18 cellular contexts compared by ENCODE assay signal in the genomic region with DNA sequence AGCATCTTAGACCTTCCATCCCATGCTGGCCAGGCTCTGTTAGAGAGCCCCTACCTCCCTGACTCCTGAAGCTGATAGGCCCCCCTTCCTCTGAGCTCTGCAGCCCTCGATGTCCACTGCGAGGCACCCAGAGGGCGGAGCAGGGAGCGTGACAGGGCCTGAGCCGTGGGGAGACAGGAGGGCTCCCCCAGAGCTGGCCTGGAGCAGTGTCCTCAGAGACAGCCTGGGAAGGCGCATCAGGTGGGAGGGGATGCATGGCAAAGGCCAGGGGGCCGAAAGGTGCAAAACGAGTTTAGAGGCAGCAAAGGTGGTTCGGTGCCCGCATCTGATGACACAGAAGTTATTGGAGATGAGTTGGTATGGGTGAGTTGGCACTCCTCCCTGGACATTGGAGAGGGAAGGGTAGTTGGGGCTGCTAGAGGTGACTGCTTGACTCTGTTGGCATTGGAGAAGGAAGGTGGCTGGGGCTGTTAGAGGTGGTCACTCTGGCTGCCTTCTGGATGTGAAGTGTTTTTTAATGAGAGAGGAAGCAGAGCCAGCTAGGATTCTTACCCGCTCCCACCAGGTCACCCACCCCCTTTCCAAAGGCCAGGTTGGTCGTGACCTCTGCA. TPM values are rescaled to one million over a fixed set of nuclear protein-coding genes. Genes with fewer than 3 reads are reported as not detected.
DNase-seq lines count a peak whose midpoint lies in the region; ATAC-seq and TF ChIP-seq lines count a peak whose summit lies in the region.
"Had no signal": no experiment of that assay in that cellular context is flagged by ENCODE, and none has a peak within 500 bp of the region (broad histone marks: within the 10 kb centered on the region; RNA-seq: fewer than 3 reads in every experiment).

No MANE protein-coding gene starts in this region.

- H3K27ac Mint-ChIP-seq in T-helper 17 cell: no peak overlapping the region

- TF ChIP-seq CTCF in A673 (conservative IDR thresholded peaks at IDR 0.05; ENCODE audit: low read depth, low read length): no peak
- TF ChIP-seq CTCF in foreskin keratinocyte (conservative IDR thresholded peaks at IDR 0.05): no peak

- H3K4me3 ChIP-seq in A673 (ENCODE audit: low read depth, low read length, poor library complexity, severe bottlenecking): no peak overlapping the region
- H3K4me3 ChIP-seq: BLaER1, coronary artery, esophagus muscularis mucosa, gastroesophageal sphincter, prostate gland had no signal

- H3K4me1 Mint-ChIP-seq in T-helper 17 cell: peaks cover 2% of the 10 kb centered on the region

- H3K36me3 ChIP-seq in A673 (ENCODE audit: insufficient read depth, low read length, poor library complexity, severe bottlenecking): no peaks in the 10 kb centered on the region
- H3K36me3 ChIP-seq: prostate gland had no signal

- H3K9me3 ChIP-seq in T-helper 17 cell (ENCODE audit: control insufficient read depth, low read length, poor library complexity, severe bottlenecking) (no peaks in the 10 kb centered on the region), A673 (ENCODE audit: low read depth, low read length, poor library complexity, severe bottlenecking) (no peaks in the 10 kb centered on the region)
- H3K9me3 ChIP-seq: BLaER1, esophagus muscularis mucosa, gastroesophageal sphincter, prostate gland had no signal

- H3K27me3 Mint-ChIP-seq in T-helper 17 cell: peaks cover 11% of the 10 kb centered on the region

- intact Hi-C loops in Right ventricle myocardium superior (cut with DNase I) (no loop called here), left cardiac atrium (cut with DNase I) (loop anchor here in 1 of 2 donors (10.0 kb wide), 1 partner anchor 325 kb away; no protein-coding TSS in a partner anchor), left colon (cut with DNase I, micrococcal nuclease) (loop anchor here in 1 of 2 donors (5.0 kb wide), 1 partner anchor 208 kb away; no protein-coding TSS in a partner anchor), A673 (cut with micrococcal nuclease; ENCODE audit: unreplicated experiment) (no loop called here)

- peaks cover 31% of the 10 kb centered on the region for H3K4me1 ChIP-seq in A673 (ENCODE audit: insufficient read depth, low read length, poor library complexity, severe bottlenecking)
- H3K4me1 ChIP-seq in foreskin keratinocyte: no peaks in the 10 kb centered on the region
- H3K4me1 ChIP-seq: prostate gland had no signal

- DNase-seq in Right ventricle myocardium superior (peak; percentile 37), left cardiac atrium (no peak), T-helper 17 cell (no peak), left colon (no peak), A673 (ENCODE audit: low spot score) (no peak), foreskin keratinocyte (no peak)
- DNase-seq in stimulated activated naive CD8-positive, alpha-beta T cell treated with anti-CD3 and anti-CD28 coated beads, Interleukin-15, Interleukin-2, amounts not matched to agents 100 U/mL and 50 U/mL, for 24 hours: no peak
- DNase-seq: activated gamma-delta T cell, NCI-H1048 had no signal

- POLR2A ChIA-PET in A673 (lab: Charles Lee; ENCODE audit: low non-redundant PET): no interaction called here

- no peaks in the 10 kb centered on the region for H3K27me3 ChIP-seq in A673 (replicated peaks; ENCODE audit: insufficient read depth, low read depth, low read length, poor library complexity)
- H3K27me3 ChIP-seq in foreskin keratinocyte: peaks cover 10% of the 10 kb centered on the region
- H3K27me3 ChIP-seq: BLaER1, esophagus muscularis mucosa, gastroesophageal sphincter had no signal

- peak; percentile 3 for ATAC-seq in Right ventricle myocardium superior (ENCODE audit: poor library complexity)
- ATAC-seq in left cardiac atrium: no peak
- peak; percentile 20 for ATAC-seq in T-helper 17 cell
- peak; percentile 5 for ATAC-seq in left colon
- ATAC-seq in stimulated activated naive CD8-positive, alpha-beta T cell treated with anti-CD3 and anti-CD28 coated beads, Interleukin-15, Interleukin-2, amounts not matched to agents 100 U/mL and 50 U/mL, for 24 hours: peak; percentile 6
- ATAC-seq in GM19467 (IDR thresholded peaks at IDR 0.05; ENCODE audit: unreplicated experiment): no peak
- no peak for ATAC-seq in foreskin keratinocyte

- CTCF ChIA-PET in A673 (lab: Charles Lee): interaction anchor here (0.5 to 0.7 kb wide), 3 partner anchors 36 to 189 kb away, joined by 3 to 10 read pairs (median 4); no protein-coding TSS in a partner anchor

- H3K4me3 Mint-ChIP-seq in T-helper 17 cell: no peak overlapping the region

- H3K27ac ChIP-seq in A673 (ENCODE audit: low read depth, low read length, poor library complexity, severe bottlenecking) (no peak overlapping the region), foreskin keratinocyte (no peak overlapping the region)
- H3K27ac ChIP-seq: BLaER1, coronary artery, esophagus muscularis mucosa, gastroesophageal sphincter, HL-60, prostate gland had no signal

- H3K36me3 Mint-ChIP-seq in T-helper 17 cell (ENCODE audit: low read depth): no peaks in the 10 kb centered on the region

- BruUV-seq in A673 (replicated peaks; lab: Mats Ljungman, UMichigan): no TSS peak

RNA-seq across cellular contexts. Expression of gene PRF1, which starts 53.1 kb away (rescaled TPM):
- 2.2 TPM for total RNA-seq in Right ventricle myocardium superior
- 1 to 10 TPM; 1.5 to 4.6 TPM for total RNA-seq in left cardiac atrium
- total RNA-seq in T-helper 17 cell: 10 to 100 TPM; 16.5 to 18.0 TPM
- total RNA-seq in left colon: 1 to 10 TPM; 2.7 to 4.3 TPM
- not detected in 2 replicates for total RNA-seq in A673 (2021)
- not detected in 2 replicates for total RNA-seq in foreskin keratinocyte
- polyA plus RNA-seq in foreskin keratinocyte: not detected in 2 replicates
- total RNA-seq: H4, lung microvascular endothelial cell had no signal

Comparison
In these comparisons a context has a peak if more than half of its experiments do, and no peak if none do; other contexts are left out.
1. ATAC-seq: peak in Right ventricle myocardium superior (single experiment), T-helper 17 cell (single experiment), left colon (single experiment) and stimulated activated naive CD8-positive, alpha-beta T cell treated with anti-CD3 and anti-CD28 coated beads, Interleukin-15, Interleukin-2, amounts not matched to agents 100 U/mL and 50 U/mL, for 24 hours (single experiment); none in left cardiac atrium (0 of 2), GM19467 (single experiment) and foreskin keratinocyte (single experiment).